Comparison of ENCODE assay signal across 1 cellular context in genomic region chr19:35042056-35042730, GRCh38.
A peak's percentile ranks its signal among the peaks of the same experiment; 100 is the strongest.
TF ChIP-seq lines count a peak whose summit lies in the region.

No MANE protein-coding gene starts in this region.

TF ChIP-seq in HepG2, 621 proteins besides CTCF, POLR2A, EP300 and RAD21 (continued from another document and continues in another):
- TF ChIP-seq ZNF710 (CRISPR knock-in tag; IDR thresholded peaks at IDR 0.05; ENCODE audit: borderline replicate concordance) (0 out of 2 replicates have a peak, but pooled peaks have one; percentile 17), ZZZ3 (CRISPR knock-in tag; IDR thresholded peaks at IDR 0.05; ENCODE audit: borderline replicate concordance) (no peak), TCF12 (IDR thresholded peaks at IDR 0.05) (no peak), TCF12 (CRISPR knock-in tag; IDR thresholded peaks at IDR 0.05) (peak; percentile 75), HIVEP1 (CRISPR knock-in tag; IDR thresholded peaks at IDR 0.05) (peak; percentile 7; the same call in 1 of the 2 replicates), ZNF496 (CRISPR knock-in tag; IDR thresholded peaks at IDR 0.05; ENCODE audit: insufficient replicate concordance) (no peak), ZNF644 (CRISPR knock-in tag; IDR thresholded peaks at IDR 0.05; ENCODE audit: low read depth) (no peak), FOXA3 (CRISPR knock-in tag; IDR thresholded peaks at IDR 0.05) (peak; percentile 13; the same call in 1 of the 2 replicates), REPIN1 (CRISPR knock-in tag; IDR thresholded peaks at IDR 0.05; ENCODE audit: borderline replicate concordance, low read depth) (no peak), MYPOP (CRISPR knock-in tag; IDR thresholded peaks at IDR 0.05) (peak; percentile 55; the same call in 1 of the 2 replicates), AGO2 (optimal IDR thresholded peaks at IDR 0.05; ENCODE audit: low read depth, low read length) (peak; percentile 90), SIN3A (IDR thresholded peaks at IDR 0.05; ENCODE audit: borderline replicate concordance, low read depth, low read length) (peak; percentile 12; the same call in 1 of the 2 replicates), EHMT2 (IDR thresholded peaks at IDR 0.05; ENCODE audit: borderline replicate concordance, low read depth, low read length) (no peak), CBFB (CRISPR knock-in tag; IDR thresholded peaks at IDR 0.05) (no peak), ZNF512 (CRISPR knock-in tag; IDR thresholded peaks at IDR 0.05) (no peak), STAG1 (CRISPR knock-in tag; IDR thresholded peaks at IDR 0.05) (no peak; the same call in 1 of the 2 replicates), CAMTA2 (CRISPR knock-in tag; IDR thresholded peaks at IDR 0.05; ENCODE audit: borderline replicate concordance) (no peak), ZNF331 (CRISPR knock-in tag; IDR thresholded peaks at IDR 0.05) (peak; percentile 39; the same call in 1 of the 2 replicates), ZNF781 (CRISPR knock-in tag; IDR thresholded peaks at IDR 0.05; ENCODE audit: borderline replicate concordance, not compliant biosample characterization) (no peak), ARID5B (CRISPR knock-in tag; IDR thresholded peaks at IDR 0.05) (peak; percentile 34; the same call in 1 of the 2 replicates), ISL2 (CRISPR knock-in tag; IDR thresholded peaks at IDR 0.05) (peak; percentile 48), TARDBP (CRISPR knock-in tag; IDR thresholded peaks at IDR 0.05) (peak; percentile 80; the same call in 1 of the 2 replicates), ZNF460 (CRISPR knock-in tag; IDR thresholded peaks at IDR 0.05; ENCODE audit: borderline replicate concordance) (no peak), XBP1 (CRISPR knock-in tag; IDR thresholded peaks at IDR 0.05) (no peak), HMGXB3 (CRISPR knock-in tag; IDR thresholded peaks at IDR 0.05; ENCODE audit: borderline replicate concordance) (0 out of 2 replicates have a peak, but pooled peaks have one; percentile 34), NONO (IDR thresholded peaks at IDR 0.05) (no peak), NONO (CRISPR knock-in tag; conservative IDR thresholded peaks at IDR 0.05) (peak; percentile 43; the same call in 1 of the 2 replicates), ELF4 (CRISPR knock-in tag; IDR thresholded peaks at IDR 0.05; ENCODE audit: borderline replicate concordance) (no peak), UBTF (CRISPR knock-in tag; IDR thresholded peaks at IDR 0.05) (peak; percentile 77; the same call in 1 of the 2 replicates), ZNF704 (CRISPR knock-in tag; IDR thresholded peaks at IDR 0.05; ENCODE audit: borderline replicate concordance) (no peak), IRF2 (CRISPR knock-in tag; IDR thresholded peaks at IDR 0.05) (no peak; the same call in 1 of the 2 replicates), USF2 (IDR thresholded peaks at IDR 0.05; ENCODE audit: low read depth, low read length) (no peak), USF2 (CRISPR knock-in tag; IDR thresholded peaks at IDR 0.05; ENCODE audit: borderline replicate concordance) (no peak; the same call in 1 of the 2 replicates), MAFK (conservative IDR thresholded peaks at IDR 0.05 in 1 of 2, IDR thresholded peaks at IDR 0.05 in 1 of 2; ENCODE audit: low read length in 2 of 2) (no peak), NCOA2 (CRISPR knock-in tag; IDR thresholded peaks at IDR 0.05) (no peak; the same call in 1 of the 2 replicates), FOXO1 (CRISPR knock-in tag; IDR thresholded peaks at IDR 0.05) (peak; percentile 32; the same call in 1 of the 2 replicates), ZFP36L1 (CRISPR knock-in tag; IDR thresholded peaks at IDR 0.05) (no peak), ATF3 (CRISPR knock-in tag; IDR thresholded peaks at IDR 0.05) (0 out of 2 replicates have a peak, but pooled peaks have one; percentile 8), ZBTB7B (CRISPR knock-in tag; IDR thresholded peaks at IDR 0.05) (peak; percentile 78; the same call in 1 of the 2 replicates), ZNF891 (CRISPR knock-in tag; IDR thresholded peaks at IDR 0.05) (0 out of 2 replicates have a peak, but pooled peaks have one; percentile 15), HMGA1 (CRISPR knock-in tag; conservative IDR thresholded peaks at IDR 0.05) (no peak), THAP11 (CRISPR knock-in tag; IDR thresholded peaks at IDR 0.05) (peak; percentile 59), ZNF230 (CRISPR knock-in tag; IDR thresholded peaks at IDR 0.05) (no peak), ZNF251 (CRISPR knock-in tag; IDR thresholded peaks at IDR 0.05) (no peak), SATB2 (CRISPR knock-in tag; IDR thresholded peaks at IDR 0.05) (no peak), ZNF629 (CRISPR knock-in tag; conservative IDR thresholded peaks at IDR 0.05) (0 out of 2 replicates have a peak, but pooled peaks have one; percentile 45)
